10 cellular contexts compared by ENCODE assay signal in genomic region chr9:75064307-75065025, GRCh38. TPM values are rescaled to one million over a fixed set of nuclear protein-coding genes. Genes with fewer than 3 reads are reported as not detected.
DNase-seq lines count a peak whose midpoint lies in the region; TF ChIP-seq lines count a peak whose summit lies in the region.
"Had no signal": no experiment of that assay in that cellular context is flagged by ENCODE, and none has a peak within 500 bp of the region (broad histone marks: within the 10 kb centered on the region; RNA-seq: fewer than 3 reads in every experiment).

No MANE protein-coding gene starts in this region.

- no TSS peak for BruUV-seq in MCF 10A (replicated peaks; lab: Mats Ljungman, UMichigan)

- H3K4me1 ChIP-seq in breast epithelium (no peaks in the 10 kb centered on the region), uterus (no peaks in the 10 kb centered on the region)
- H3K4me1 ChIP-seq: A549, adrenal gland had no signal

- H3K4me1 Mint-ChIP-seq in MCF 10A (ENCODE audit: insufficient read depth, unreplicated experiment): no peaks in the 10 kb centered on the region

- no peak overlapping the region for H3K27ac ChIP-seq in breast epithelium
- H3K27ac ChIP-seq in uterus: peak overlapping the region; percentile 30 to 56
- H3K27ac ChIP-seq: A549, adrenal gland had no signal

- peak overlapping the region; percentile 49 for H3K27ac Mint-ChIP-seq in MCF 10A (ENCODE audit: low read depth, unreplicated experiment)

- in situ Hi-C loops in GM13976 (cut with MboI; ENCODE audit: low sequenced_read_pairs, unreplicated experiment): no loop called here

- H3K27me3 Mint-ChIP-seq in MCF 10A (ENCODE audit: insufficient read depth, unreplicated experiment): no peaks in the 10 kb centered on the region

- POLR2A ChIA-PET in MCF 10A (lab: Yijun Ruan, JAX): interaction anchor here (0.6 to 2.0 kb wide), 9 partner anchors 11 to 1942 kb away, joined by 3 to 11 read pairs (median 4); partner anchors contain the start of genes CARNMT1, NMRK1 and OSTF1

- no peak overlapping the region for H3K4me3 Mint-ChIP-seq in MCF 10A (ENCODE audit: unreplicated experiment)

- no peaks in the 10 kb centered on the region for H3K36me3 ChIP-seq in breast epithelium
- H3K36me3 ChIP-seq in uterus: no peaks in the 10 kb centered on the region
- H3K36me3 ChIP-seq: adrenal gland had no signal

- H3K4me3 ChIP-seq in breast epithelium (no peak overlapping the region), uterus (no peak overlapping the region)
- H3K4me3 ChIP-seq: A549, adrenal gland had no signal

- intact Hi-C loops in MCF 10A (cut with micrococcal nuclease) (no loop called here), breast epithelium (cut with DNase I; ENCODE audit: low total_unique reads) (no loop called here), head of caudate nucleus (cut with DNase I) (no loop called here), uterus (cut with DNase I; ENCODE audit: low total_unique reads) (loop anchor here (10.0 kb wide), 1 partner anchor 100 kb away; no protein-coding TSS in a partner anchor)

- DNase-seq in MCF 10A (ENCODE audit: unreplicated experiment) (no peak), breast epithelium (ENCODE audit: low spot score in 2 of 2) (no peak), amniotic stem cell (lab: John Stamatoyannopoulos, UW) (peak; percentile 51), head of caudate nucleus (peak in 27 of 42 donors; percentile 25 to 82 (median 53)), uterus (peak in 1 of 2 donors; percentile 41), DMS79 (lab: John Stamatoyannopoulos, UW) (no peak), GM13976 (ENCODE audit: low spot score) (no peak), Kasumi-1 (lab: John Stamatoyannopoulos, UW) (no peak)
- DNase-seq: adrenal gland had no signal

- TF ChIP-seq CTCF in MCF 10A (IDR thresholded peaks at IDR 0.05; ENCODE audit: unreplicated experiment) (no peak), breast epithelium (IDR thresholded peaks at IDR 0.05) (no peak), uterus (IDR thresholded peaks at IDR 0.05) (no peak), GM13976 (IDR thresholded peaks at IDR 0.05; ENCODE audit: borderline replicate concordance, control extremely low read depth, extremely low read depth, insufficient read depth, missing control alignments) (no peak)

- no peaks in the 10 kb centered on the region for H3K27me3 ChIP-seq in breast epithelium
- H3K27me3 ChIP-seq in uterus: no peaks in the 10 kb centered on the region
- H3K27me3 ChIP-seq: adrenal gland had no signal

- peaks cover 7% of the 10 kb centered on the region for H3K36me3 Mint-ChIP-seq in MCF 10A (ENCODE audit: insufficient read depth, unreplicated experiment)

- CTCF ChIA-PET in MCF 10A (lab: Yijun Ruan, JAX): interaction anchor here (0.6 to 5.6 kb wide), 16 partner anchors 10 to 291 kb away, joined by 3 to 39 read pairs (median 4); partner anchors contain the start of genes C9orf40 and CARNMT1

- H3K9me3 ChIP-seq in breast epithelium (no peaks in the 10 kb centered on the region), uterus (no peaks in the 10 kb centered on the region)
- H3K9me3 ChIP-seq: A549, adrenal gland had no signal

- TF ChIP-seq POLR2A in breast epithelium (IDR thresholded peaks at IDR 0.05) (no peak), uterus (IDR thresholded peaks at IDR 0.05) (no peak)

- no peaks in the 10 kb centered on the region for H3K9me3 Mint-ChIP-seq in MCF 10A (ENCODE audit: unreplicated experiment)

RNA-seq across cellular contexts. Expression of gene NMRK1, which starts 23.5 kb away (rescaled TPM):
- total RNA-seq in MCF 10A (2022): 24.6 and 35.5 TPM in 2 replicates
- total RNA-seq in breast epithelium: 10 to 100 TPM; 21.8 to 27.9 (median 27.7) TPM
- 10 to 100 TPM in 3 of 4 donors, 1 to 10 TPM in 1; 1.3 to 32.5 (median 15.6) TPM for total RNA-seq in uterus

RNA-seq across cellular contexts. Expression of gene OSTF1, which starts 23.8 kb away (rescaled TPM):
- total RNA-seq in MCF 10A (2022): 18.3 and 21.1 TPM in 2 replicates
- total RNA-seq in breast epithelium: 10 to 100 TPM; 26.9 to 38.9 (median 36.4) TPM
- 10 to 100 TPM in 3 of 4 donors, 1 to 10 TPM in 1; 3.3 to 54.4 (median 32.2) TPM for total RNA-seq in uterus

RNA-seq across cellular contexts. Expression of gene CARNMT1, which starts 36.4 kb away (rescaled TPM):
- 12.9 and 21.5 TPM in 2 replicates for total RNA-seq in MCF 10A (2022)
- total RNA-seq in breast epithelium: 10 to 100 TPM; 12.3 to 31.8 (median 29.9) TPM
- 10 to 100 TPM; 19.2 to 74.3 (median 22.8) TPM for total RNA-seq in uterus

Comparison
In these comparisons a context has a peak if more than half of its experiments do, and no peak if none do; other contexts are left out.
1. DNase-seq: peak in amniotic stem cell (single experiment) and head of caudate nucleus (27 of 42); none in MCF 10A (single experiment), breast epithelium (0 of 2), DMS79 (single experiment), GM13976 (single experiment) and Kasumi-1 (0 of 2).
2. H3K27ac ChIP-seq: peak in uterus (2 of 2); none in breast epithelium (0 of 2).